Comparison of ENCODE assay signal across 7 cellular contexts in genomic region chr9:130866474-130866965, GRCh38. TPM values are rescaled to one million over a fixed set of nuclear protein-coding genes. Genes with fewer than 3 reads are reported as not detected.
A peak's percentile ranks its signal among the peaks of the same experiment; 100 is the strongest.
DNase-seq lines count a peak whose midpoint lies in the region; TF ChIP-seq lines count a peak whose summit lies in the region.

No MANE protein-coding gene starts in this region.

- H3K27ac Mint-ChIP-seq in brain = peak overlapping the region; percentile 11 to 76 (median 43)

- H3K9me3 Mint-ChIP-seq in brain = no peaks in the 10 kb centered on the region

- TF ChIP-seq CTCF in GM13977 (IDR thresholded peaks at IDR 0.05; ENCODE audit: extremely low read depth, insufficient read depth, missing control alignments) (peak; percentile 74), brain (conservative IDR thresholded peaks at IDR 0.05) (peak; percentile 90 to 91)

- H3K4me1 Mint-ChIP-seq in brain = peaks cover 38% of the 10 kb centered on the region

- peaks cover 48% of the 10 kb centered on the region for H3K36me3 Mint-ChIP-seq in brain

- no peaks in the 10 kb centered on the region for H3K27me3 Mint-ChIP-seq in brain

- DNase-seq in GM13977 (ENCODE audit: low spot score) (peak; percentile 45), NCI-H2081 (lab: John Stamatoyannopoulos, UW) (peak; percentile 71 to 79), T-helper 9 cell (peak; percentile 23), iris pigment epithelial cell (ENCODE audit: low read depth) (peak; percentile 82), posterior vena cava (ENCODE audit: low spot score) (no peak)
- peak; percentile 43 for DNase-seq in stimulated activated CD4-positive, alpha-beta T cell treated with anti-CD3 and anti-CD28 coated beads, Interleukin-1b, Interleukin-23, amount 100 ng/mL, for 48 hours

- H3K4me3 Mint-ChIP-seq in brain = no peak overlapping the region

- in situ Hi-C loops in GM13977 (cut with MboI; ENCODE audit: low pct_unique_long_range_greater_than_20kb, low sequenced_read_pairs, unreplicated experiment) = loop anchor here (10.0 kb wide), 1 partner anchor 92 kb away; no protein-coding TSS in a partner anchor

- intact Hi-C loops in posterior vena cava (cut with DNase I) = loop anchor here in 1 of 2 donors (10.0 kb wide), 1 partner anchor 168 kb away; no protein-coding TSS in a partner anchor

RNA-seq across cellular contexts. Expression of gene QRFP, which starts 30.1 kb away (rescaled TPM):
- not detected for polyA plus RNA-seq in brain (ENCODE audit: insufficient read depth, low read depth, low replicate concordance)
- not detected for total RNA-seq in posterior vena cava

RNA-seq across cellular contexts. Expression of gene ABL1, which starts 31.5 kb away (rescaled TPM):
- polyA plus RNA-seq in brain (ENCODE audit: insufficient read depth, low read depth, low replicate concordance) = 89.7 TPM
- 10 to 100 TPM; 80.5 to 85.0 TPM for total RNA-seq in posterior vena cava
